In the genomic region with DNA sequence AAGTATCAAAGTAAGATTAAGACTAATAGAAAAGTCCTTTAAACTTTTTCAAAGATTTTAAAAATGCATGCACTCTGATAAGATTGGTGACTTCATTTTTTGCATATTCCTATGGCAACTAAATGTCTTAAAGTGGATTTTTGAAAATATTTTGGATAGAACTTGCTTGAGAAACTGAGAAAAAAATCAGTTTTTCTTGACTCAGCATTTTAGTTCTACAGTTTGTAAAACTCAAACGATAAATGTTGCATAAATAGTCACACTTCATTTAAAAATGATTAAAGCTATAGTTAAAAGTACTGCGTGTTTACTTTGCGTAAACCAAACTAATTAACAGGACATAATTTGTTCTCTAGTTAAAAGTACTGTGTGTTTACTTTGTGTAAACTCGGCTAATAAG, we compare ENCODE assay signal across 33 cellular contexts. TPM values are rescaled to one million over a fixed set of nuclear protein-coding genes. Genes with fewer than 3 reads are reported as not detected.
"Had no signal": no experiment of that assay in that cellular context is flagged by ENCODE, and none has a peak within 500 bp of the region (broad histone marks: within the 10 kb centered on the region; RNA-seq: fewer than 3 reads in every experiment).

No MANE protein-coding gene starts in this region.

- DNase-seq: naive thymus-derived CD8-positive, alpha-beta T cell; nephron progenitor cell; nucleus accumbens; posterior cingulate gyrus; psoas muscle; right cardiac atrium; spleen; stimulated activated CD4-positive, alpha-beta T cell treated with anti-CD3 and anti-CD28 coated beads, Interleukin-12 subunit alpha, Interleukin-12 subunit beta, amount 100 ng/mL, for 4 hours; stimulated activated CD4-positive, alpha-beta T cell treated with anti-CD3 and anti-CD28 coated beads, Interleukin-1b, Interleukin-23, amount 100 ng/mL, for 48 hours; stimulated activated CD4-positive, alpha-beta T cell treated with anti-CD3 and anti-CD28 coated beads, Interleukin-4, amount 100 ng/mL, for 1 hour; stimulated activated CD4-positive, alpha-beta T cell treated with anti-CD3 and anti-CD28 coated beads, Interleukin-4, amount 100 ng/mL, for 4 hours; stimulated activated CD8-positive, alpha-beta memory T cell treated with anti-CD3 and anti-CD28 coated beads, Interleukin-4, amount 100 ng/mL, for 48 hours; stimulated activated naive CD4-positive, alpha-beta T cell; stimulated activated naive CD8-positive, alpha-beta T cell treated with anti-CD3 and anti-CD28 coated beads, Interleukin-15, amount 100 ng/mL, for 72 hours; stimulated activated naive CD8-positive, alpha-beta T cell treated with anti-CD3 and anti-CD28 coated beads, Interleukin-15, Interleukin-2, amounts not matched to agents 100 U/mL and 50 U/mL, for 24 hours; substantia nigra; testis; tibial artery; transverse colon; upper lobe of right lung; uterus had no signal

- H3K27ac Mint-ChIP-seq: naive thymus-derived CD8-positive, alpha-beta T cell; natural killer cell treated with Interleukin-12 subunit alpha and Interleukin-12 subunit beta and Interleukin-15 and Interleukin-18, amount 100 ng/mL, for 72 hours; nephron progenitor cell; progenitor cell of endocrine pancreas; stimulated activated memory B cell treated with anti-CD40 and anti-IgM and Interleukin-4, amounts not matched to agents 10 μg/mL and 1 μg/mL and 100 μg/mL, for 72 hours; stimulated activated naive CD8-positive, alpha-beta T cell treated with anti-CD3 and anti-CD28 coated beads, Interleukin-15, amount 100 ng/mL, for 72 hours; type B pancreatic cell had no signal

- H3K4me3 ChIP-seq: psoas muscle, skin epidermis, smooth muscle cell, spleen, suprapubic skin, testis, tibial artery, transverse colon, upper lobe of right lung, uterus had no signal

- H3K4me1 ChIP-seq: parathyroid adenoma, psoas muscle, spleen, suprapubic skin, testis, transverse colon, upper lobe of right lung, uterus had no signal

- H3K79me2 ChIP-seq: parathyroid adenoma had no signal

- H3K9ac ChIP-seq: parathyroid adenoma had no signal

- H3K27ac ChIP-seq: neutrophil, parathyroid adenoma, psoas muscle, skin epidermis, spleen, suprapubic skin, testis, tibial artery, transverse colon, upper lobe of right lung, uterus had no signal

- H3K4me3 Mint-ChIP-seq: naive thymus-derived CD8-positive, alpha-beta T cell; natural killer cell treated with Interleukin-12 subunit alpha and Interleukin-12 subunit beta and Interleukin-15 and Interleukin-18, amount 100 ng/mL, for 72 hours; nephron progenitor cell; neural crest cell; stimulated activated memory B cell treated with anti-CD40 and anti-IgM and Interleukin-4, amounts not matched to agents 10 μg/mL and 1 μg/mL and 100 μg/mL, for 72 hours; stimulated activated naive CD8-positive, alpha-beta T cell treated with anti-CD3 and anti-CD28 coated beads, Interleukin-15, amount 100 ng/mL, for 72 hours; type B pancreatic cell had no signal

- ATAC-seq: naive thymus-derived CD8-positive, alpha-beta T cell; natural killer cell treated with Interleukin-12 subunit alpha and Interleukin-12 subunit beta and Interleukin-15 and Interleukin-18, amount 100 ng/mL, for 72 hours; psoas muscle; right cardiac atrium; sciatic nerve; stimulated activated memory B cell treated with anti-CD40 and anti-IgM and Interleukin-4, amounts not matched to agents 10 μg/mL and 1 μg/mL and 100 μg/mL, for 72 hours; stimulated activated naive CD8-positive, alpha-beta T cell treated with anti-CD3 and anti-CD28 coated beads, Interleukin-15, amount 100 ng/mL, for 72 hours; stimulated activated naive CD8-positive, alpha-beta T cell treated with anti-CD3 and anti-CD28 coated beads, Interleukin-15, Interleukin-2, amounts not matched to agents 100 U/mL and 50 U/mL, for 24 hours; upper lobe of right lung had no signal

- H3K27me3 Mint-ChIP-seq: naive thymus-derived CD8-positive, alpha-beta T cell; natural killer cell treated with Interleukin-12 subunit alpha and Interleukin-12 subunit beta and Interleukin-15 and Interleukin-18, amount 100 ng/mL, for 72 hours; progenitor cell of endocrine pancreas; stimulated activated memory B cell treated with anti-CD40 and anti-IgM and Interleukin-4, amounts not matched to agents 10 μg/mL and 1 μg/mL and 100 μg/mL, for 72 hours; stimulated activated naive CD8-positive, alpha-beta T cell treated with anti-CD3 and anti-CD28 coated beads, Interleukin-15, amount 100 ng/mL, for 72 hours; type B pancreatic cell had no signal

- H3K27me3 ChIP-seq: neutrophil, spleen, suprapubic skin, testis, tibial artery, transverse colon, upper lobe of right lung, uterus had no signal

- H3K36me3 Mint-ChIP-seq: naive thymus-derived CD8-positive, alpha-beta T cell; natural killer cell treated with Interleukin-12 subunit alpha and Interleukin-12 subunit beta and Interleukin-15 and Interleukin-18, amount 100 ng/mL, for 72 hours; stimulated activated memory B cell treated with anti-CD40 and anti-IgM and Interleukin-4, amounts not matched to agents 10 μg/mL and 1 μg/mL and 100 μg/mL, for 72 hours; type B pancreatic cell had no signal

- H3K9me3 Mint-ChIP-seq: nephron progenitor cell, type B pancreatic cell had no signal

- H3K9me3 ChIP-seq: neutrophil, suprapubic skin, testis, tibial artery, transverse colon, upper lobe of right lung, uterus had no signal

- H3K36me3 ChIP-seq: neutrophil, spleen, suprapubic skin, tibial artery, transverse colon, upper lobe of right lung, uterus had no signal

- H3K4me1 Mint-ChIP-seq: naive thymus-derived CD8-positive, alpha-beta T cell; neural crest cell; stimulated activated memory B cell treated with anti-CD40 and anti-IgM and Interleukin-4, amounts not matched to agents 10 μg/mL and 1 μg/mL and 100 μg/mL, for 72 hours; stimulated activated naive CD8-positive, alpha-beta T cell treated with anti-CD3 and anti-CD28 coated beads, Interleukin-15, amount 100 ng/mL, for 72 hours had no signal

- H2AFZ ChIP-seq: parathyroid adenoma had no signal

- H3K4me2 ChIP-seq: smooth muscle cell had no signal

RNA-seq across cellular contexts. Expression of a gene that starts 28.4 kb away (rescaled TPM):
- total RNA-seq: natural killer cell treated with Interleukin-12 subunit alpha and Interleukin-12 subunit beta and Interleukin-15 and Interleukin-18, amount 100 ng/mL, for 72 hours; osteocyte; psoas muscle; upper lobe of right lung had no signal
- polyA plus RNA-seq: smooth muscle cell had no signal
